Comparison of ENCODE assay signal across 1 cellular context in the genomic region with DNA sequence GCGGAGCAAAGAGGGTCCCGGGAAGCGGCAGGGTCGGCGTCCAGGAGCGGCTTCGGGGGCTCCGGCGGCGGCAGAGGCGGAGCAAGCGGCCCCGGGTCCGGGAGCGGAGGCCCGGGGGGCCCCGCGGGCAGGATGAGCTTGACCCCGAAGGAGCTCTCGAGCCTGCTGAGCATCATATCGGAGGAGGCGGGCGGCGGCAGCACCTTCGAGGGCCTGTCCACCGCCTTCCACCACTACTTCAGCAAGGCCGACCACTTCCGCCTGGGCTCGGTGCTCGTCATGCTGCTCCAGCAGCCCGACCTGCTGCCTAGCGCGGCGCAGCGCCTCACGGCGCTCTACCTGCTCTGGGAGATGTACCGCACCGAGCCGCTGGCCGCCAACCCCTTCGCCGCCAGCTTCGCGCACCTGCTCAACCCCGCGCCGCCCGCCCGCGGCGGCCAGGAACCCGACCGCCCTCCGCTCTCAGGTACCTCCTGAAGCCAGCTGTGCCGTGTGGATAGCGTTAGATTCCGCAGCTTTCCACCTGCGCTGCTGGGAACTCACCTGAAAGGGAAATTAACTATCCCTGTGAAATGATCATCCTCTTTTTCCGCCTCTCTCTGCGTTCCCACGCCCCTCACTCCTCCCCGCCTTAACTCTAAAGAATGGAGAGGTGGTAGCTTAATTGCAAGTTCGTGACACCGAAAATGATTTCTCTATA.
A peak's percentile ranks its signal among the peaks of the same experiment; 100 is the strongest.
TF ChIP-seq lines count a peak whose summit lies in the region.

No MANE protein-coding gene starts in this region.

TF ChIP-seq in HEK293, 187 proteins besides CTCF, POLR2A, EP300 and RAD21 (continued from another document and continues in another):
- TF ChIP-seq, protein P1, sequence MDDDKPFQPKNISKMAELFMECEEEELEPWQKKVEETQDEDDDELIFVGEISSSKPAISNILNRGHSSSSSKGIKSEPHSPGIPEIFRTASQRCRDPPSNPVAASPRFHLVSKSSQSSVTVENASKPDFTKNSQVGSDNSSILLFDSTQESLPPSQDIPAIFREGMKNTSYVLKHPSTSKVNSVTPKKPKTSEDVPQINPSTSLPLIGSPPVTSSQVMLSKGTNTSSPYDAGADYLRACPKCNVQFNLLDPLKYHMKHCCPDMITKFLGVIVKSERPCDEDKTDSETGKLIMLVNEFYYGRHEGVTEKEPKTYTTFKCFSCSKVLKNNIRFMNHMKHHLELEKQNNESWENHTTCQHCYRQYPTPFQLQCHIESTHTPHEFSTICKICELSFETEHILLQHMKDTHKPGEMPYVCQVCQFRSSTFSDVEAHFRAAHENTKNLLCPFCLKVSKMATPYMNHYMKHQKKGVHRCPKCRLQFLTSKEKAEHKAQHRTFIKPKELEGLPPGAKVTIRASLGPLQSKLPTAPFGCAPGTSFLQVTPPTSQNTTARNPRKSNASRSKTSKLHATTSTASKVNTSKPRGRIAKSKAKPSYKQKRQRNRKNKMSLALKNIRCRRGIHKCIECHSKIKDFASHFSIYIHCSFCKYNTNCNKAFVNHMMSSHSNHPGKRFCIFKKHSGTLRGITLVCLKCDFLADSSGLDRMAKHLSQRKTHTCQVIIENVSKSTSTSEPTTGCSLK (tag by site-specific recombination; IDR thresholded peaks at IDR 0.05) = no peak
- 0 out of 2 replicates have a peak, but pooled peaks have one; percentile 14 for TF ChIP-seq HOXC10 (CRISPR knock-in tag; IDR thresholded peaks at IDR 0.05)
- no peak for TF ChIP-seq WT1 (tag by site-specific recombination; IDR thresholded peaks at IDR 0.05)
- TF ChIP-seq, protein P2, sequence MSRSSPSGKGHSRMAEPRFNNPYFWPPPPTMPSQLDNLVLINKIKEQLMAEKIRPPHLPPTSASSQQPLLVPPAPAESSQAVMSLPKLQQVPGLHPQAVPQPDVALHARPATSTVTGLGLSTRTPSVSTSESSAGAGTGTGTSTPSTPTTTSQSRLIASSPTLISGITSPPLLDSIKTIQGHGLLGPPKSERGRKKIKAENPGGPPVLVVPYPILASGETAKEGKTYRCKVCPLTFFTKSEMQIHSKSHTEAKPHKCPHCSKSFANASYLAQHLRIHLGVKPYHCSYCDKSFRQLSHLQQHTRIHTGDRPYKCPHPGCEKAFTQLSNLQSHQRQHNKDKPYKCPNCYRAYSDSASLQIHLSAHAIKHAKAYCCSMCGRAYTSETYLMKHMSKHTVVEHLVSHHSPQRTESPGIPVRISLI (tag by site-specific recombination; IDR thresholded peaks at IDR 0.05) = no peak
- TF ChIP-seq TRIM28 (IDR thresholded peaks at IDR 0.05; ENCODE audit: borderline replicate concordance, low read length) = no peak
- no peak for TF ChIP-seq MYNN (tag by site-specific recombination; IDR thresholded peaks at IDR 0.05; ENCODE audit: borderline replicate concordance)
- TF ChIP-seq ZNF433 (tag by site-specific recombination; IDR thresholded peaks at IDR 0.05; ENCODE audit: low read depth) = no peak
- TF ChIP-seq, protein P3, sequence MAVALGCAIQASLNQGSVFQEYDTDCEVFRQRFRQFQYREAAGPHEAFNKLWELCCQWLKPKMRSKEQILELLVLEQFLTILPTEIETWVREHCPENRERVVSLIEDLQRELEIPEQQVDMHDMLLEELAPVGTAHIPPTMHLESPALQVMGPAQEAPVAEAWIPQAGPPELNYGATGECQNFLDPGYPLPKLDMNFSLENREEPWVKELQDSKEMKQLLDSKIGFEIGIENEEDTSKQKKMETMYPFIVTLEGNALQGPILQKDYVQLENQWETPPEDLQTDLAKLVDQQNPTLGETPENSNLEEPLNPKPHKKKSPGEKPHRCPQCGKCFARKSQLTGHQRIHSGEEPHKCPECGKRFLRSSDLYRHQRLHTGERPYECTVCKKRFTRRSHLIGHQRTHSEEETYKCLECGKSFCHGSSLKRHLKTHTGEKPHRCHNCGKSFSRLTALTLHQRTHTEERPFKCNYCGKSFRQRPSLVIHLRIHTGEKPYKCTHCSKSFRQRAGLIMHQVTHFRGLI (tag by site-specific recombination; IDR thresholded peaks at IDR 0.05) = no peak
- TF ChIP-seq SALL2 (tag by site-specific recombination; IDR thresholded peaks at IDR 0.05; ENCODE audit: borderline replicate concordance) = no peak
- TF ChIP-seq ZNF223 (tag by site-specific recombination; IDR thresholded peaks at IDR 0.05) = 0 out of 2 replicates have a peak, but pooled peaks have one; percentile 34
- TF ChIP-seq, protein P4, sequence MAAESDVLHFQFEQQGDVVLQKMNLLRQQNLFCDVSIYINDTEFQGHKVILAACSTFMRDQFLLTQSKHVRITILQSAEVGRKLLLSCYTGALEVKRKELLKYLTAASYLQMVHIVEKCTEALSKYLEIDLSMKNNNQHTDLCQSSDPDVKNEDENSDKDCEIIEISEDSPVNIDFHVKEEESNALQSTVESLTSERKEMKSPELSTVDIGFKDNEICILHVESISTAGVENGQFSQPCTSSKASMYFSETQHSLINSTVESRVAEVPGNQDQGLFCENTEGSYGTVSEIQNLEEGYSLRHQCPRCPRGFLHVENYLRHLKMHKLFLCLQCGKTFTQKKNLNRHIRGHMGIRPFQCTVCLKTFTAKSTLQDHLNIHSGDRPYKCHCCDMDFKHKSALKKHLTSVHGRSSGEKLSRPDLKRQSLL (tag by site-specific recombination; IDR thresholded peaks at IDR 0.05) = no peak
- no peak for TF ChIP-seq ZNF785 (tag by site-specific recombination; IDR thresholded peaks at IDR 0.05)
- no peak for TF ChIP-seq ZNF555 (tag by site-specific recombination; conservative IDR thresholded peaks at IDR 0.05)
- TF ChIP-seq, protein P5, sequence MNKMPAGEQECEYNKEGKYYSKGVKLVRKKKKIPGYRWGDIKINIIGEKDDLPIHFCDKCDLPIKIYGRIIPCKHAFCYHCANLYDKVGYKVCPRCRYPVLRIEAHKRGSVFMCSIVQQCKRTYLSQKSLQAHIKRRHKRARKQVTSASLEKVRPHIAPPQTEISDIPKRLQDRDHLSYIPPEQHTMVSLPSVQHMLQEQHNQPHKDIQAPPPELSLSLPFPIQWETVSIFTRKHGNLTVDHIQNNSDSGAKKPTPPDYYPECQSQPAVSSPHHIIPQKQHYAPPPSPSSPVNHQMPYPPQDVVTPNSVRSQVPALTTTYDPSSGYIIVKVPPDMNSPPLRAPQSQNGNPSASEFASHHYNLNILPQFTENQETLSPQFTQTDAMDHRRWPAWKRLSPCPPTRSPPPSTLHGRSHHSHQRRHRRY (tag by site-specific recombination; IDR thresholded peaks at IDR 0.05) = no peak
- TF ChIP-seq ZNF133 (tag by site-specific recombination; IDR thresholded peaks at IDR 0.05) = no peak
- no peak for TF ChIP-seq YY2 (tag by site-specific recombination; IDR thresholded peaks at IDR 0.05)
- TF ChIP-seq EGR2 (tag by site-specific recombination; IDR thresholded peaks at IDR 0.05; ENCODE audit: low read depth) = peak; percentile 25; the same call in 1 of the 2 replicates
- TF ChIP-seq ZBTB1 (tag by site-specific recombination; IDR thresholded peaks at IDR 0.05) = no peak
- TF ChIP-seq, protein P6, sequence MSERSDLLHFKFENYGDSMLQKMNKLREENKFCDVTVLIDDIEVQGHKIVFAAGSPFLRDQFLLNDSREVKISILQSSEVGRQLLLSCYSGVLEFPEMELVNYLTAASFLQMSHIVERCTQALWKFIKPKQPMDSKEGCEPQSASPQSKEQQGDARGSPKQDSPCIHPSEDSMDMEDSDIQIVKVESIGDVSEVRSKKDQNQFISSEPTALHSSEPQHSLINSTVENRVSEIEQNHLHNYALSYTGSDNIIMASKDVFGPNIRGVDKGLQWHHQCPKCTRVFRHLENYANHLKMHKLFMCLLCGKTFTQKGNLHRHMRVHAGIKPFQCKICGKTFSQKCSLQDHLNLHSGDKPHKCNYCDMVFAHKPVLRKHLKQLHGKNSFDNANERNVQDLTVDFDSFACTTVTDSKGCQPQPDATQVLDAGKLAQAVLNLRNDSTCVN (tag by site-specific recombination; optimal IDR thresholded peaks at IDR 0.05) = peak; percentile 41
- TF ChIP-seq ZNF48 (tag by site-specific recombination; IDR thresholded peaks at IDR 0.05) = no peak
- TF ChIP-seq ZNF157 (tag by site-specific recombination; IDR thresholded peaks at IDR 0.05) = no peak
- TF ChIP-seq ZNF664 (tag by site-specific recombination; IDR thresholded peaks at IDR 0.05) = no peak
- TF ChIP-seq ZNF571 (tag by site-specific recombination; IDR thresholded peaks at IDR 0.05) = no peak
- TF ChIP-seq ZNF701 (tag by site-specific recombination; IDR thresholded peaks at IDR 0.05) = no peak
- TF ChIP-seq ZIC2 (tag by site-specific recombination; IDR thresholded peaks at IDR 0.05) = no peak
- TF ChIP-seq ZNF677 (tag by site-specific recombination; IDR thresholded peaks at IDR 0.05) = no peak
- no peak for TF ChIP-seq KLF9 (tag by site-specific recombination; IDR thresholded peaks at IDR 0.05; ENCODE audit: low read depth)
- TF ChIP-seq, protein P7, sequence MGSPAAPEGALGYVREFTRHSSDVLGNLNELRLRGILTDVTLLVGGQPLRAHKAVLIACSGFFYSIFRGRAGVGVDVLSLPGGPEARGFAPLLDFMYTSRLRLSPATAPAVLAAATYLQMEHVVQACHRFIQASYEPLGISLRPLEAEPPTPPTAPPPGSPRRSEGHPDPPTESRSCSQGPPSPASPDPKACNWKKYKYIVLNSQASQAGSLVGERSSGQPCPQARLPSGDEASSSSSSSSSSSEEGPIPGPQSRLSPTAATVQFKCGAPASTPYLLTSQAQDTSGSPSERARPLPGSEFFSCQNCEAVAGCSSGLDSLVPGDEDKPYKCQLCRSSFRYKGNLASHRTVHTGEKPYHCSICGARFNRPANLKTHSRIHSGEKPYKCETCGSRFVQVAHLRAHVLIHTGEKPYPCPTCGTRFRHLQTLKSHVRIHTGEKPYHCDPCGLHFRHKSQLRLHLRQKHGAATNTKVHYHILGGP (tag by site-specific recombination; IDR thresholded peaks at IDR 0.05) = no peak
- no peak for TF ChIP-seq ZBTB48 (tag by site-specific recombination; IDR thresholded peaks at IDR 0.05)
- no peak for TF ChIP-seq ZNF416 (tag by site-specific recombination; IDR thresholded peaks at IDR 0.05)
- TF ChIP-seq YY1 (tag by site-specific recombination; IDR thresholded peaks at IDR 0.05) = no peak
- TF ChIP-seq ZNF169 (tag by site-specific recombination; IDR thresholded peaks at IDR 0.05) = no peak
- TF ChIP-seq FEZF1 (tag by site-specific recombination; IDR thresholded peaks at IDR 0.05) = no peak
- TF ChIP-seq ZBTB8A (tag by site-specific recombination; IDR thresholded peaks at IDR 0.05) = no peak
- no peak for TF ChIP-seq OSR2 (tag by site-specific recombination; IDR thresholded peaks at IDR 0.05)
- no peak for TF ChIP-seq ZBTB7A (tag by site-specific recombination; IDR thresholded peaks at IDR 0.05; ENCODE audit: low read depth)
- no peak for TF ChIP-seq ZNF292 (tag by site-specific recombination; IDR thresholded peaks at IDR 0.05; ENCODE audit: borderline replicate concordance, low read depth)
- TF ChIP-seq ZNF19 (tag by site-specific recombination; IDR thresholded peaks at IDR 0.05; ENCODE audit: low read depth) = no peak
- TF ChIP-seq ZNF660 (tag by site-specific recombination; IDR thresholded peaks at IDR 0.05) = 0 out of 2 replicates have a peak, but pooled peaks have one; percentile 19
- no peak for TF ChIP-seq OVOL3 (tag by site-specific recombination; IDR thresholded peaks at IDR 0.05)
- TF ChIP-seq, protein P8, sequence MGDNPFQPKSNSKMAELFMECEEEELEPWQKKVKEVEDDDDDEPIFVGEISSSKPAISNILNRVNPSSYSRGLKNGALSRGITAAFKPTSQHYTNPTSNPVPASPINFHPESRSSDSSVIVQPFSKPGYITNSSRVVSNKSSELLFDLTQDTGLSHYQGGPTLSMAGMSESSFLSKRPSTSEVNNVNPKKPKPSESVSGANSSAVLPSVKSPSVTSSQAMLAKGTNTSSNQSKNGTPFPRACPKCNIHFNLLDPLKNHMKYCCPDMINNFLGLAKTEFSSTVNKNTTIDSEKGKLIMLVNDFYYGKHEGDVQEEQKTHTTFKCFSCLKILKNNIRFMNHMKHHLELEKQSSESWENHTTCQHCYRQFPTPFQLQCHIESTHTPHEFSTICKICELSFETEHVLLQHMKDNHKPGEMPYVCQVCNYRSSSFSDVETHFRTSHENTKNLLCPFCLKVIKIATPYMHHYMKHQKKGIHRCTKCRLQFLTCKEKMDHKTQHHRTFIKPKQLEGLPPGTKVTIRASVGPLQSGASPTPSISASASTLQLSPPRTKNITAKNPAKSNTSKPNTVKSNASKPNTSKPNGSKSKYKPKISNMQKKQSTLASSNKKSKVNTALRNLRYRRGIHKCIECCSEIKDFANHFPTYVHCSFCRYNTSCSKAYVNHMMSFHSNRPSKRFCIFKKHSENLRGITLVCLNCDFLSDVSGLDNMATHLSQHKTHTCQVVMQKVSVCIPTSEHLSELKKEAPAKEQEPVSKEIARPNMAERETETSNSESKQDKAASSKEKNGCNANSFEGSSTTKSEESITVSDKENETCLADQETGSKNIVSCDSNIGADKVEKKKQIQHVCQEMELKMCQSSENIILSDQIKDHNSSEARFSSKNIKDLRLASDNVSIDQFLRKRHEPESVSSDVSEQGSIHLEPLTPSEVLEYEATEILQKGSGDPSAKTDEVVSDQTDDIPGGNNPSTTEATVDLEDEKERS (tag by site-specific recombination; IDR thresholded peaks at IDR 0.05) = no peak
- no peak for TF ChIP-seq ZNF791 (tag by site-specific recombination; IDR thresholded peaks at IDR 0.05)
- no peak for TF ChIP-seq ZNF501 (tag by site-specific recombination; IDR thresholded peaks at IDR 0.05)
- no peak for TF ChIP-seq IKZF3 (tag by site-specific recombination; IDR thresholded peaks at IDR 0.05)
- TF ChIP-seq ZNF530 (tag by site-specific recombination; IDR thresholded peaks at IDR 0.05; ENCODE audit: low read depth) = no peak
- no peak for TF ChIP-seq ZNF624 (tag by site-specific recombination; IDR thresholded peaks at IDR 0.05)
- TF ChIP-seq ZNF837 (tag by site-specific recombination; IDR thresholded peaks at IDR 0.05) = no peak
- no peak for TF ChIP-seq ZBTB21 (tag by site-specific recombination; IDR thresholded peaks at IDR 0.05)
- TF ChIP-seq, protein P9, sequence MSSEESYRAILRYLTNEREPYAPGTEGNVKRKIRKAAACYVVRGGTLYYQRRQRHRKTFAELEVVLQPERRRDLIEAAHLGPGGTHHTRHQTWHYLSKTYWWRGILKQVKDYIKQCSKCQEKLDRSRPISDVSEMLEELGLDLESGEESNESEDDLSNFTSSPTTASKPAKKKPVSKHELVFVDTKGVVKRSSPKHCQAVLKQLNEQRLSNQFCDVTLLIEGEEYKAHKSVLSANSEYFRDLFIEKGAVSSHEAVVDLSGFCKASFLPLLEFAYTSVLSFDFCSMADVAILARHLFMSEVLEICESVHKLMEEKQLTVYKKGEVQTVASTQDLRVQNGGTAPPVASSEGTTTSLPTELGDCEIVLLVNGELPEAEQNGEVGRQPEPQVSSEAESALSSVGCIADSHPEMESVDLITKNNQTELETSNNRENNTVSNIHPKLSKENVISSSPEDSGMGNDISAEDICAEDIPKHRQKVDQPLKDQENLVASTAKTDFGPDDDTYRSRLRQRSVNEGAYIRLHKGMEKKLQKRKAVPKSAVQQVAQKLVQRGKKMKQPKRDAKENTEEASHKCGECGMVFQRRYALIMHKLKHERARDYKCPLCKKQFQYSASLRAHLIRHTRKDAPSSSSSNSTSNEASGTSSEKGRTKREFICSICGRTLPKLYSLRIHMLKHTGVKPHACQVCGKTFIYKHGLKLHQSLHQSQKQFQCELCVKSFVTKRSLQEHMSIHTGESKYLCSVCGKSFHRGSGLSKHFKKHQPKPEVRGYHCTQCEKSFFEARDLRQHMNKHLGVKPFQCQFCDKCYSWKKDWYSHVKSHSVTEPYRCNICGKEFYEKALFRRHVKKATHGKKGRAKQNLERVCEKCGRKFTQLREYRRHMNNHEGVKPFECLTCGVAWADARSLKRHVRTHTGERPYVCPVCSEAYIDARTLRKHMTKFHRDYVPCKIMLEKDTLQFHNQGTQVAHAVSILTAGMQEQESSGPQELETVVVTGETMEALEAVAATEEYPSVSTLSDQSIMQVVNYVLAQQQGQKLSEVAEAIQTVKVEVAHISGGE (tag by site-specific recombination; conservative IDR thresholded peaks at IDR 0.05; ENCODE audit: low read depth) = peak; percentile 10; the same call in 1 of the 2 replicates
